In genomic region chr11:133476570-133477262, GRCh38 we compare ENCODE assay signal across 1 cellular context.
TF ChIP-seq lines count a peak whose summit lies in the region.

No MANE protein-coding gene starts in this region.

TF ChIP-seq in GM23338, 12 proteins besides CTCF, POLR2A, EP300 and RAD21 (continued from another document):
- no peak for TF ChIP-seq ZNF462 (CRISPR knock-in tag; IDR thresholded peaks at IDR 0.05)
TF ChIP-seq in GM23338: peak in this region for 0.
